12 cellular contexts compared by ENCODE assay signal in genomic region chr10:75035975-75036708, GRCh38.
DNase-seq lines count a peak whose midpoint lies in the region; ATAC-seq and TF ChIP-seq lines count a peak whose summit lies in the region.
"Had no signal": no experiment of that assay in that cellular context is flagged by ENCODE, and none has a peak within 500 bp of the region (broad histone marks: within the 10 kb centered on the region; RNA-seq: fewer than 3 reads in every experiment).

No MANE protein-coding gene starts in this region.

- H2AFZ ChIP-seq in GM23248: no peak overlapping the region

- no peak overlapping the region for H3K4me3 Mint-ChIP-seq in memory B cell
- H3K4me3 Mint-ChIP-seq: activated CD4-positive, alpha-beta T cell treated with anti-CD3 and anti-CD28 coated beads, Interleukin-2, amount 10 ng/mL, durations not matched to agents 7 days and 5 days; dendritic cell treated with granulocyte-macrophage colony-stimulating factor and Interleukin-4, amounts not matched to agents 40 ng/mL and 50 ng/mL, for 4 days had no signal

- H3K4me3 ChIP-seq in GM12865 (ENCODE audit: low read depth, low read length) (no peak overlapping the region), GM23248 (no peak overlapping the region), RWPE2 (ENCODE audit: severe bottlenecking) (no peak overlapping the region), BE2C (ENCODE audit: low read depth, low read length) (no peak overlapping the region), left lung (no peak overlapping the region)
- H3K4me3 ChIP-seq: sigmoid colon had no signal

- no peaks in the 10 kb centered on the region for H3K79me2 ChIP-seq in GM23248 (ENCODE audit: insufficient read depth)

- no peaks in the 10 kb centered on the region for H4K20me1 ChIP-seq in GM23248 (ENCODE audit: insufficient read depth)

- H3K4me2 ChIP-seq in GM23248 (ENCODE audit: unreplicated experiment): no peak overlapping the region
- H3K4me2 ChIP-seq: KMS-11 had no signal

- intact Hi-C loops in left lung (cut with DNase I): no loop called here

- WGBS in GM23248 (ENCODE audit: low coverage in 1 of 2, low lambda C conversion rate in 2 of 2, missing lambda C conversion rate in 2 of 2), 2 experiments: 72 to 79% methylated on average over 10 of the region's 10 CpGs

- H3K36me3 ChIP-seq in GM23248 (ENCODE audit: low read depth) (peaks cover 6% of the 10 kb centered on the region; the same call in 1 of the 2 replicates), RWPE2 (ENCODE audit: low read depth) (no peaks in the 10 kb centered on the region), BE2C (no peaks in the 10 kb centered on the region), left lung (no peaks in the 10 kb centered on the region)

- H3K9me2 ChIP-seq in GM23248 (ENCODE audit: insufficient read depth): no peaks in the 10 kb centered on the region

- no peaks in the 10 kb centered on the region for H3F3A ChIP-seq in GM23248 (ENCODE audit: insufficient read depth)

- H3K27me3 Mint-ChIP-seq in memory B cell: no peaks in the 10 kb centered on the region
- H3K27me3 Mint-ChIP-seq: activated CD4-positive, alpha-beta T cell treated with anti-CD3 and anti-CD28 coated beads, Interleukin-2, amount 10 ng/mL, durations not matched to agents 7 days and 5 days; dendritic cell treated with granulocyte-macrophage colony-stimulating factor and Interleukin-4, amounts not matched to agents 40 ng/mL and 50 ng/mL, for 4 days had no signal

- peak overlapping the region; percentile 29 for H3K27ac Mint-ChIP-seq in memory B cell
- H3K27ac Mint-ChIP-seq: activated CD4-positive, alpha-beta T cell treated with anti-CD3 and anti-CD28 coated beads, Interleukin-2, amount 10 ng/mL, durations not matched to agents 7 days and 5 days; dendritic cell treated with granulocyte-macrophage colony-stimulating factor and Interleukin-4, amounts not matched to agents 40 ng/mL and 50 ng/mL, for 4 days had no signal

- H3K27me3 ChIP-seq in GM23248 (replicated peaks; ENCODE audit: insufficient read depth) (no peaks in the 10 kb centered on the region), RWPE2 (ENCODE audit: insufficient read depth, poor library complexity, severe bottlenecking) (no peaks in the 10 kb centered on the region), BE2C (no peaks in the 10 kb centered on the region), left lung (no peaks in the 10 kb centered on the region)
- H3K27me3 ChIP-seq: sigmoid colon had no signal

- H3K4me1 ChIP-seq in GM23248 (ENCODE audit: insufficient read depth) (0 out of 2 replicates have a peak, but pooled peaks cover 5% of the 10 kb centered on the region), RWPE2 (ENCODE audit: insufficient read depth, poor library complexity, severe bottlenecking) (no peaks in the 10 kb centered on the region), BE2C (no peaks in the 10 kb centered on the region), left lung (no peaks in the 10 kb centered on the region)

- H3K36me3 Mint-ChIP-seq in memory B cell: no peaks in the 10 kb centered on the region

- no peak overlapping the region for H3K9ac ChIP-seq in GM23248
- H3K9ac ChIP-seq: KMS-11 had no signal

- no peaks in the 10 kb centered on the region for H3K9me3 Mint-ChIP-seq in memory B cell
- H3K9me3 Mint-ChIP-seq: activated CD4-positive, alpha-beta T cell treated with anti-CD3 and anti-CD28 coated beads, Interleukin-2, amount 10 ng/mL, durations not matched to agents 7 days and 5 days; dendritic cell treated with granulocyte-macrophage colony-stimulating factor and Interleukin-4, amounts not matched to agents 40 ng/mL and 50 ng/mL, for 4 days had no signal

- H3K9me3 ChIP-seq in GM23248 (ENCODE audit: low read depth) (no peaks in the 10 kb centered on the region), RWPE2 (ENCODE audit: severe bottlenecking) (no peaks in the 10 kb centered on the region), BE2C (no peaks in the 10 kb centered on the region), left lung (no peaks in the 10 kb centered on the region)
- H3K9me3 ChIP-seq: sigmoid colon had no signal

- DNase-seq in GM12865 (ENCODE audit: low read depth) (peak; percentile 72), GM23248 (peak; percentile 77), RWPE2 (ENCODE audit: low spot score) (no peak), memory B cell (ENCODE audit: low spot score in 2 of 2) (no peak), BE2C (no peak), epidermal melanocyte (ENCODE audit: insufficient read length, low spot score) (no peak), left lung (no peak)
- DNase-seq: activated CD4-positive, alpha-beta T cell treated with anti-CD3 and anti-CD28 coated beads, Interleukin-2, amount 10 ng/mL, durations not matched to agents 7 days and 5 days; sigmoid colon had no signal

- peaks cover 3% of the 10 kb centered on the region for H3K4me1 Mint-ChIP-seq in memory B cell

- in situ Hi-C loops in GM23248 (cut with MboI): no loop called here

- peak; percentile 45; the same call in 1 of the 3 replicates for ATAC-seq in RWPE2 (ENCODE audit: low read depth)
- ATAC-seq in memory B cell (ENCODE audit: low read depth): peak; percentile 59
- no peak for ATAC-seq in HG03457 (IDR thresholded peaks at IDR 0.05; ENCODE audit: unreplicated experiment)
- no peak for ATAC-seq in left lung

- H3K27ac ChIP-seq in GM23248: no peak overlapping the region
- H3K27ac ChIP-seq in RWPE2 (ENCODE audit: poor library complexity, severe bottlenecking): no peak overlapping the region
- no peak overlapping the region for H3K27ac ChIP-seq in left lung
- H3K27ac ChIP-seq: KMS-11, sigmoid colon had no signal

- TF ChIP-seq CTCF in GM12865 (IDR thresholded peaks at IDR 0.05; ENCODE audit: insufficient read depth, low read depth, low read length, missing control alignments) (no peak), RWPE2 (IDR thresholded peaks at IDR 0.05; ENCODE audit: poor library complexity, severe bottlenecking) (no peak), BE2C (IDR thresholded peaks at IDR 0.05; ENCODE audit: low read depth, low read length) (no peak), left lung (IDR thresholded peaks at IDR 0.05) (no peak)

Comparison
In these comparisons a context has a peak if more than half of its experiments do, and no peak if none do; other contexts are left out.
1. DNase-seq: peak in GM12865 (single experiment) and GM23248 (single experiment); none in RWPE2 (single experiment), memory B cell (0 of 2), BE2C (single experiment), epidermal melanocyte (single experiment) and left lung (0 of 2).
2. ATAC-seq: peak in RWPE2 (single experiment) and memory B cell (single experiment); none in HG03457 (single experiment) and left lung (single experiment).